ENCODE assay signal across 9 cellular contexts in genomic region chr17:40035162-40035559, GRCh38. TPM values are rescaled to one million over a fixed set of nuclear protein-coding genes. Genes with fewer than 3 reads are reported as not detected.
DNase-seq lines count a peak whose midpoint lies in the region; ATAC-seq and TF ChIP-seq lines count a peak whose summit lies in the region.
"Had no signal": no experiment of that assay in that cellular context is flagged by ENCODE, and none has a peak within 500 bp of the region (broad histone marks: within the 10 kb centered on the region; RNA-seq: fewer than 3 reads in every experiment).

No MANE protein-coding gene starts in this region.

- H3K36me3 ChIP-seq in sigmoid colon, result peaks cover 6 to 58% (median 31%) of the 10 kb centered on the region in 4 donors

- no peak for TF ChIP-seq POLR2A in sigmoid colon (IDR thresholded peaks at IDR 0.05)

- TF ChIP-seq EP300 in sigmoid colon (IDR thresholded peaks at IDR 0.05), result no peak

- peak; percentile 60 for TF ChIP-seq CTCF in endothelial cell (IDR thresholded peaks at IDR 0.05; ENCODE audit: unreplicated experiment)
- TF ChIP-seq CTCF in sigmoid colon (IDR thresholded peaks at IDR 0.05), result peak in 3 of 4 experiments; percentile 38 to 58 (median 53)

- peak; percentile 30 for DNase-seq in NCI-H2196 (lab: John Stamatoyannopoulos, UW; ENCODE audit: unreplicated experiment)
- no peak for DNase-seq in NCI-H2196 treated with DMSO at 0.1 percent for 48 hours (lab: John Stamatoyannopoulos, UW; ENCODE audit: unreplicated experiment)
- DNase-seq in NCI-H460 (ENCODE audit: extremely low read depth, low read depth), result peak; percentile 40
- DNase-seq in endothelial cell (ENCODE audit: low spot score), result peak; percentile 85
- no peak for DNase-seq in sigmoid colon
- no peak for DNase-seq in NCI-H1417 (lab: John Stamatoyannopoulos, UW)

- H3K27ac Mint-ChIP-seq in endothelial cell (ENCODE audit: unreplicated experiment), result no peak overlapping the region

- H3K36me3 Mint-ChIP-seq in endothelial cell (ENCODE audit: low read depth, unreplicated experiment), result peaks cover 15% of the 10 kb centered on the region

- H3K4me1 ChIP-seq in sigmoid colon, result peaks cover 0 to 66% (median 57%) of the 10 kb centered on the region in 4 donors

- peak overlapping the region in 3 of 4 donors; percentile 70 to 86 (median 70) for H3K27ac ChIP-seq in sigmoid colon
- H3K27ac ChIP-seq: BLaER1 treated with 17β-estradiol and CSF1 and Interleukin-3, amounts not matched to agents 10 nM and 100 nM had no signal

- H3K9me3 ChIP-seq in sigmoid colon, result no peaks in the 10 kb centered on the region
- H3K9me3 ChIP-seq: BLaER1 treated with 17β-estradiol and CSF1 and Interleukin-3, amounts not matched to agents 10 nM and 100 nM had no signal

- H3K4me1 Mint-ChIP-seq in endothelial cell (ENCODE audit: unreplicated experiment), result peaks cover 7% of the 10 kb centered on the region

- H3K4me3 ChIP-seq in sigmoid colon, result no peak overlapping the region
- H3K4me3 ChIP-seq: BLaER1 treated with 17β-estradiol and CSF1 and Interleukin-3, amounts not matched to agents 10 nM and 100 nM had no signal

- intact Hi-C loops in sigmoid colon (cut with DNase I), result loop anchor here (5.0 kb wide), 1 partner anchor 42 kb away; no protein-coding TSS in a partner anchor

- H3K27me3 Mint-ChIP-seq in endothelial cell (ENCODE audit: unreplicated experiment), result peaks cover 8% of the 10 kb centered on the region

- 30 to 60% methylated on average over 12 of the region's 12 CpGs for WGBS in sigmoid colon, 2 donors

- no peaks in the 10 kb centered on the region for H3K9me3 Mint-ChIP-seq in endothelial cell (ENCODE audit: unreplicated experiment)

- H3K4me3 Mint-ChIP-seq in endothelial cell (ENCODE audit: unreplicated experiment), result no peak overlapping the region

- H3K27me3 ChIP-seq in sigmoid colon, result no peaks in the 10 kb centered on the region
- H3K27me3 ChIP-seq: BLaER1 treated with 17β-estradiol and CSF1 and Interleukin-3, amounts not matched to agents 10 nM and 100 nM had no signal

- no peak for ATAC-seq in HG03095 (IDR thresholded peaks at IDR 0.05; ENCODE audit: unreplicated experiment)
- ATAC-seq in GM19328 (IDR thresholded peaks at IDR 0.05; ENCODE audit: unreplicated experiment), result no peak

RNA-seq across cellular contexts. Expression of gene MED24, which starts 19.0 kb away (rescaled TPM):
- total RNA-seq in NCI-H460 (2014; rRNA removed; shearing (Covaris generic)), result 36.1 and 39.8 TPM in 2 replicates
- polyA plus RNA-seq in NCI-H460 (2014; cell fraction: nucleus; rRNA removed), result 103 and 106 TPM in 2 replicates
- total RNA-seq in endothelial cell (ENCODE audit: unreplicated experiment) (111 TPM), sigmoid colon (10 to 100 TPM; 27.3 to 64.8 (median 31.7) TPM)
- polyA plus RNA-seq in sigmoid colon, result 10 to 100 TPM; 19.2 to 83.0 (median 29.1) TPM

RNA-seq across cellular contexts. Expression of gene CSF3, which starts 19.9 kb away (rescaled TPM):
- total RNA-seq in NCI-H460 (2014; rRNA removed; shearing (Covaris generic)), result 0.14 TPM in 1 of 2 replicates, not detected in the other
- polyA plus RNA-seq in NCI-H460 (2014; cell fraction: nucleus; rRNA removed), result not detected in 2 replicates
- total RNA-seq in endothelial cell (ENCODE audit: unreplicated experiment), result not detected
- 10 to 100 TPM in 1 of 4 donors, not detected in 3; 23.3 TPM for total RNA-seq in sigmoid colon
- polyA plus RNA-seq in sigmoid colon, result 1 to 10 TPM in 2 of 3 donors, not detected in 1; 1.2 to 3.1 TPM

RNA-seq across cellular contexts. Expression of gene THRA, which starts 27.6 kb away (rescaled TPM):
- total RNA-seq in NCI-H460 (2014; rRNA removed; shearing (Covaris generic)), result 6.2 and 6.9 TPM in 2 replicates
- 10.6 and 11.5 TPM in 2 replicates for polyA plus RNA-seq in NCI-H460 (2014; cell fraction: nucleus; rRNA removed)
- total RNA-seq in endothelial cell (ENCODE audit: unreplicated experiment) (13.6 TPM), sigmoid colon (10 to 100 TPM; 78.8 to 86.1 (median 83.8) TPM)
- 10 to 100 TPM; 25.4 to 35.4 (median 25.8) TPM for polyA plus RNA-seq in sigmoid colon

RNA-seq across cellular contexts. Expression of gene PSMD3, which starts 54.6 kb away (rescaled TPM):
- 139 and 148 TPM in 2 replicates for total RNA-seq in NCI-H460 (2014; rRNA removed; shearing (Covaris generic))
- polyA plus RNA-seq in NCI-H460 (2014; cell fraction: nucleus; rRNA removed), result 151 and 185 TPM in 2 replicates
- total RNA-seq in endothelial cell (ENCODE audit: unreplicated experiment) (132 TPM), sigmoid colon (10 to 100 TPM; 53.2 to 71.3 (median 64.2) TPM)
- 100 to 1,000 TPM in 1 of 3 donors, 10 to 100 TPM in 2; 57.1 to 112 (median 78.1) TPM for polyA plus RNA-seq in sigmoid colon

Comparison
In these comparisons a context has a peak if more than half of its experiments do, and no peak if none do; other contexts are left out.
1. DNase-seq: peak in NCI-H2196 (single experiment), NCI-H460 (single experiment) and endothelial cell (single experiment); none in NCI-H2196 treated with DMSO at 0.1 percent for 48 hours (single experiment), sigmoid colon (single experiment) and NCI-H1417 (0 of 3).